1 cellular context compared by ENCODE assay signal in genomic region chr22:24467340-24467739, GRCh38.
TF ChIP-seq lines count a peak whose summit lies in the region.

No MANE protein-coding gene starts in this region.

TF ChIP-seq in GM23338, 12 proteins besides CTCF, POLR2A, EP300 and RAD21 (continued from another document):
- TF ChIP-seq REST (IDR thresholded peaks at IDR 0.05; ENCODE audit: unreplicated experiment), result no peak
- TF ChIP-seq EZH2 (IDR thresholded peaks at IDR 0.05; ENCODE audit: low read depth, unreplicated experiment), result no peak
- TF ChIP-seq JUNB (IDR thresholded peaks at IDR 0.05; ENCODE audit: unreplicated experiment), result no peak
- TF ChIP-seq ETS1 (IDR thresholded peaks at IDR 0.05), result no peak
- TF ChIP-seq NANOG (IDR thresholded peaks at IDR 0.05; ENCODE audit: borderline replicate concordance), result no peak
- no peak for TF ChIP-seq ZNF462 (CRISPR knock-in tag; IDR thresholded peaks at IDR 0.05)
- no peak for TF ChIP-seq CREB1 (CRISPR knock-in tag; IDR thresholded peaks at IDR 0.05; ENCODE audit: low read depth)
- TF ChIP-seq EZH2phosphoT487 (IDR thresholded peaks at IDR 0.05; ENCODE audit: unreplicated experiment), result no peak
- no peak for TF ChIP-seq STAT1 (IDR thresholded peaks at IDR 0.05; ENCODE audit: unreplicated experiment)
- TF ChIP-seq POLR2AphosphoS5 (IDR thresholded peaks at IDR 0.05; ENCODE audit: low read depth), result no peak
- no peak for TF ChIP-seq ZNF331 (CRISPR knock-in tag; IDR thresholded peaks at IDR 0.05; ENCODE audit: low read depth)
TF ChIP-seq in GM23338: peak in this region for 0.
